25 cellular contexts compared by ENCODE assay signal in genomic region chr12:132401982-132402381, GRCh38.
"Had no signal": no experiment of that assay in that cellular context is flagged by ENCODE, and none has a peak within 500 bp of the region (broad histone marks: within the 10 kb centered on the region; RNA-seq: fewer than 3 reads in every experiment).

No MANE protein-coding gene starts in this region.

- H3K36me3 ChIP-seq: stomach, suprapubic skin, thoracic aorta, thyroid gland, tibial artery, tibial nerve, transverse colon, upper lobe of left lung, upper lobe of right lung, uterus, vagina had no signal

- ATAC-seq: stimulated activated effector memory CD8-positive, alpha-beta T cell treated with anti-CD3 and anti-CD28 coated beads, Interleukin-12 subunit alpha, Interleukin-12 subunit beta, amount 100 ng/mL, for 72 hours; stimulated activated memory B cell treated with anti-CD40 and anti-IgM and Interleukin-4, amounts not matched to agents 10 μg/mL and 1 μg/mL and 100 μg/mL, for 72 hours; stimulated activated naive B cell treated with anti-CD40 and anti-IgM and Interleukin-4, amounts not matched to agents 10 μg/mL and 1 μg/mL and 100 μg/mL, for 72 hours; stimulated activated naive CD8-positive, alpha-beta T cell treated with anti-CD3 and anti-CD28 coated beads, Interleukin-15, amount 100 ng/mL, for 72 hours; stimulated activated naive CD8-positive, alpha-beta T cell treated with anti-CD3 and anti-CD28 coated beads, Interleukin-15, Interleukin-2, amounts not matched to agents 100 U/mL and 50 U/mL, for 24 hours; upper lobe of right lung had no signal

- H3K4me3 ChIP-seq: stomach, suprapubic skin, testis, thoracic aorta, thyroid gland, tibial artery, tibial nerve, transverse colon, upper lobe of left lung, upper lobe of right lung, uterus, vagina had no signal

- H3K27ac ChIP-seq: stomach, suprapubic skin, testis, thoracic aorta, thyroid gland, tibial artery, tibial nerve, transverse colon, upper lobe of left lung, upper lobe of right lung, uterus, vagina had no signal

- H3K4me1 ChIP-seq: testis, thyroid gland, tibial artery, tibial nerve, transverse colon, upper lobe of left lung, upper lobe of right lung, uterus, vagina had no signal

- H3K27me3 ChIP-seq: testis, thyroid gland had no signal

- DNase-seq: stimulated activated CD4-positive, alpha-beta T cell treated with anti-CD3 and anti-CD28 coated beads, Interleukin-2, amount 100 ng/mL, for 48 hours; stimulated activated CD4-positive, alpha-beta T cell treated with anti-CD3 and anti-CD28 coated beads, Interleukin-4, amount 100 ng/mL, for 1 hour; stimulated activated CD4-positive, alpha-beta T cell treated with anti-CD3 and anti-CD28 coated beads, Interleukin-4, amount 100 ng/mL, for 24 hours; stimulated activated CD8-positive, alpha-beta memory T cell treated with anti-CD3 and anti-CD28 coated beads, Interleukin-4, amount 100 ng/mL, for 48 hours; stimulated activated naive B cell treated with anti-CD40 and anti-IgM and Interleukin-4, amounts not matched to agents 10 μg/mL and 1 μg/mL and 100 μg/mL, for 72 hours; stimulated activated naive CD4-positive, alpha-beta T cell; stimulated activated naive CD4-positive, alpha-beta T cell treated with Interleukin-2 at 50 U/mL for 16 hours; stimulated activated naive CD8-positive, alpha-beta T cell treated with anti-CD3 and anti-CD28 coated beads, Interleukin-15, amount 100 ng/mL, for 72 hours; stimulated activated naive CD8-positive, alpha-beta T cell treated with anti-CD3 and anti-CD28 coated beads, Interleukin-15, Interleukin-2, amounts not matched to agents 100 U/mL and 50 U/mL, for 24 hours; stomach; substantia nigra; testis; thyroid gland; tibial artery; transverse colon; trophoblast cell; upper lobe of left lung; upper lobe of right lung; uterus had no signal

- H3K9me3 ChIP-seq: stomach, suprapubic skin, testis, thoracic aorta, thyroid gland, tibial artery, tibial nerve, transverse colon, upper lobe of right lung, uterus, vagina had no signal
